1 cellular context compared by ENCODE assay signal in genomic region chr1:12019858-12020509, GRCh38.
TF ChIP-seq lines count a peak whose summit lies in the region.

No MANE protein-coding gene starts in this region.

TF ChIP-seq in HCT116, 20 proteins besides CTCF, POLR2A, EP300 and RAD21 (continued from another document):
- TF ChIP-seq REST (IDR thresholded peaks at IDR 0.05; ENCODE audit: low read depth) (no peak), ATF3 (IDR thresholded peaks at IDR 0.05) (no peak), EGR1 (IDR thresholded peaks at IDR 0.05; ENCODE audit: low read depth) (no peak), CBX3 (IDR thresholded peaks at IDR 0.05; ENCODE audit: low read depth) (no peak), ZFX (IDR thresholded peaks at IDR 0.05) (no peak), POLR2AphosphoS5 (IDR thresholded peaks at IDR 0.05; ENCODE audit: low read depth, low read length) (no peak), CEBPB (IDR thresholded peaks at IDR 0.05; ENCODE audit: low read depth) (no peak), ELF1 (IDR thresholded peaks at IDR 0.05; ENCODE audit: borderline replicate concordance, low read depth) (no peak), EZH2 (IDR thresholded peaks at IDR 0.05) (no peak), SIN3A (IDR thresholded peaks at IDR 0.05; ENCODE audit: low read depth) (no peak), SP1 (IDR thresholded peaks at IDR 0.05; ENCODE audit: low read depth) (no peak), TCF7L2 (IDR thresholded peaks at IDR 0.05; ENCODE audit: borderline replicate concordance, extremely low read depth, insufficient read depth, insufficient read length) (no peak), JUND (IDR thresholded peaks at IDR 0.05) (no peak)
